ENCODE assay signal across 17 cellular contexts in genomic region chr9:77374266-77374665, GRCh38.
"Had no signal": no experiment of that assay in that cellular context is flagged by ENCODE, and none has a peak within 500 bp of the region (broad histone marks: within the 10 kb centered on the region; RNA-seq: fewer than 3 reads in every experiment).

No MANE protein-coding gene starts in this region.

- H3K27me3 Mint-ChIP-seq: activated B cell treated with CpG ODN at 0.5 μM for 24 hours; activated CD4-positive, alpha-beta T cell treated with anti-CD3 and anti-CD28 coated beads, Interleukin-2, amount 10 ng/mL, durations not matched to agents 24 days and 14 days; activated naive CD8-positive, alpha-beta T cell treated with anti-CD3 and anti-CD28 coated beads for 36 hours; stimulated activated naive B cell treated with anti-CD40 and anti-IgM and Interleukin-4, amounts not matched to agents 10 μg/mL and 1 μg/mL and 100 μg/mL, for 72 hours; T-helper 17 cell had no signal

- H3K9me3 ChIP-seq: breast epithelium, neutrophil, tibial artery, vagina had no signal

- H3K9me3 Mint-ChIP-seq: activated CD4-positive, alpha-beta T cell treated with anti-CD3 and anti-CD28 coated beads, Interleukin-2, amount 10 ng/mL, durations not matched to agents 24 days and 14 days; activated T-helper 1 cell treated with anti-CD3 and anti-CD28 coated beads, Interleukin-12 subunit alpha, Interleukin-12 subunit beta, Interleukin-2, Interleukin-4 antibody, amounts not matched to agents 30 ng/mL and 10 ng/mL and 1 ng/mL, durations not matched to agents 14 hours and 24 hours and 36 hours had no signal

- H3K4me1 Mint-ChIP-seq: activated B cell treated with CpG ODN at 0.5 μM for 24 hours; activated CD4-positive, alpha-beta T cell treated with anti-CD3 and anti-CD28 coated beads, Interleukin-2, amount 10 ng/mL, durations not matched to agents 24 days and 14 days; activated naive CD8-positive, alpha-beta T cell treated with anti-CD3 and anti-CD28 coated beads for 36 hours; natural killer cell; stimulated activated naive B cell treated with anti-CD40 and anti-IgM and Interleukin-4, amounts not matched to agents 10 μg/mL and 1 μg/mL and 100 μg/mL, for 72 hours; T-helper 17 cell had no signal

- H3K4me3 Mint-ChIP-seq: activated B cell treated with CpG ODN at 0.5 μM for 24 hours; activated CD4-positive, alpha-beta T cell treated with anti-CD3 and anti-CD28 coated beads, Interleukin-2, amount 10 ng/mL, durations not matched to agents 24 days and 14 days; activated naive CD8-positive, alpha-beta T cell treated with anti-CD3 and anti-CD28 coated beads for 36 hours; activated T-helper 1 cell treated with anti-CD3 and anti-CD28 coated beads, Interleukin-12 subunit alpha, Interleukin-12 subunit beta, Interleukin-2, Interleukin-4 antibody, amounts not matched to agents 30 ng/mL and 10 ng/mL and 1 ng/mL, durations not matched to agents 14 hours and 24 hours and 36 hours; natural killer cell; stimulated activated naive B cell treated with anti-CD40 and anti-IgM and Interleukin-4, amounts not matched to agents 10 μg/mL and 1 μg/mL and 100 μg/mL, for 72 hours; T-helper 17 cell had no signal

- DNase-seq: activated B cell treated with CpG ODN at 0.5 μM for 24 hours; activated CD4-positive, alpha-beta T cell treated with anti-CD3 and anti-CD28 coated beads, Interleukin-2, amount 10 ng/mL, durations not matched to agents 24 days and 14 days; activated naive CD8-positive, alpha-beta T cell treated with anti-CD3 and anti-CD28 coated beads for 36 hours; anterior cingulate cortex; cerebellar nuclear complex; effector memory CD4-positive, alpha-beta T cell; mesendoderm; natural killer cell; stimulated activated CD4-positive, alpha-beta T cell treated with anti-CD3 and anti-CD28 coated beads, Interleukin-4, amount 100 ng/mL, for 1 hour; stimulated activated naive B cell treated with anti-CD40 and anti-IgM and Interleukin-4, amounts not matched to agents 10 μg/mL and 1 μg/mL and 100 μg/mL, for 72 hours; T-helper 17 cell; tibial artery had no signal

- H3K27ac ChIP-seq: breast epithelium, epithelial cell of prostate, neutrophil, tibial artery, vagina had no signal

- H3K27me3 ChIP-seq: breast epithelium, neutrophil, tibial artery, vagina had no signal

- H3K27ac Mint-ChIP-seq: activated B cell treated with CpG ODN at 0.5 μM for 24 hours; activated CD4-positive, alpha-beta T cell treated with anti-CD3 and anti-CD28 coated beads, Interleukin-2, amount 10 ng/mL, durations not matched to agents 24 days and 14 days; activated naive CD8-positive, alpha-beta T cell treated with anti-CD3 and anti-CD28 coated beads for 36 hours; activated T-helper 1 cell treated with anti-CD3 and anti-CD28 coated beads, Interleukin-12 subunit alpha, Interleukin-12 subunit beta, Interleukin-2, Interleukin-4 antibody, amounts not matched to agents 30 ng/mL and 10 ng/mL and 1 ng/mL, durations not matched to agents 14 hours and 24 hours and 36 hours; natural killer cell; stimulated activated naive B cell treated with anti-CD40 and anti-IgM and Interleukin-4, amounts not matched to agents 10 μg/mL and 1 μg/mL and 100 μg/mL, for 72 hours; T-helper 17 cell had no signal

- ATAC-seq: natural killer cell; stimulated activated naive B cell treated with anti-CD40 and anti-IgM and Interleukin-4, amounts not matched to agents 10 μg/mL and 1 μg/mL and 100 μg/mL, for 72 hours; T-helper 17 cell had no signal

- H3K4me3 ChIP-seq: breast epithelium, tibial artery, vagina had no signal

- H3K4me1 ChIP-seq: breast epithelium, tibial artery, vagina had no signal
